8 cellular contexts compared by ENCODE assay signal in genomic region chr14:77026930-77027537, GRCh38. TPM values are rescaled to one million over a fixed set of nuclear protein-coding genes. Genes with fewer than 3 reads are reported as not detected.
DNase-seq lines count a peak whose midpoint lies in the region; ATAC-seq and TF ChIP-seq lines count a peak whose summit lies in the region.

No MANE protein-coding gene starts in this region.

- no peak for TF ChIP-seq EP300 in stomach (IDR thresholded peaks at IDR 0.05)

- peak overlapping the region; percentile 96 for H3K27ac ChIP-seq in HUES48 (ENCODE audit: low read depth, low read length)
- peak overlapping the region; percentile 100 for H3K27ac ChIP-seq in VCaP
- H3K27ac ChIP-seq in right lobe of liver = peak overlapping the region; percentile 100
- H3K27ac ChIP-seq in stomach = peak overlapping the region; percentile 98 to 100 (median 100)

- intact Hi-C loops in right lobe of liver (cut with DNase I) (loop anchor here in 1 of 2 donors (10.0 kb wide), 1 partner anchor 72 kb away; no protein-coding TSS in a partner anchor), stomach (cut with DNase I; ENCODE audit: low total_unique reads) (no loop called here), sciatic nerve (cut with DNase I) (loop anchor here (5.0 to 10.0 kb wide), 2 partner anchors 75 to 112 kb away; no protein-coding TSS in a partner anchor)

- H3K9me3 ChIP-seq in HUES48 (ENCODE audit: control insufficient read depth, insufficient read depth, low read length) (no peaks in the 10 kb centered on the region), right lobe of liver (no peaks in the 10 kb centered on the region), stomach (no peaks in the 10 kb centered on the region)

- peak in 1 of 4 donors; percentile 15 for ATAC-seq in right lobe of liver
- no peak for ATAC-seq in sciatic nerve

- H3K36me3 ChIP-seq in HUES48 (ENCODE audit: control insufficient read depth, insufficient read depth, low read length) (peaks cover 13% of the 10 kb centered on the region), right lobe of liver (no peaks in the 10 kb centered on the region), stomach (peaks cover 7 to 20% (median 16%) of the 10 kb centered on the region in 4 donors)

- TF ChIP-seq POLR2A in right lobe of liver (IDR thresholded peaks at IDR 0.05) (no peak), stomach (IDR thresholded peaks at IDR 0.05) (no peak)

- no peak for TF ChIP-seq CTCF in VCaP (conservative IDR thresholded peaks at IDR 0.05)
- TF ChIP-seq CTCF in choroid plexus epithelial cell (conservative IDR thresholded peaks at IDR 0.05; ENCODE audit: low read depth, low read length) = no peak
- peak in 1 of 4 donors; percentile 8 for TF ChIP-seq CTCF in right lobe of liver (IDR thresholded peaks at IDR 0.05)
- peak in 2 of 7 experiments; percentile 5 to 14 for TF ChIP-seq CTCF in stomach (IDR thresholded peaks at IDR 0.05)

- H3K27me3 ChIP-seq in HUES48 (ENCODE audit: control insufficient read depth, insufficient read depth, low read length) = no peaks in the 10 kb centered on the region
- H3K27me3 ChIP-seq in right lobe of liver = no peaks in the 10 kb centered on the region
- no peaks in the 10 kb centered on the region for H3K27me3 ChIP-seq in stomach

- WGBS in right lobe of liver (ENCODE audit: insufficient coverage, low coverage, low lambda C conversion rate, missing lambda C conversion rate) = 9% methylated on average over 9 of the region's 65 CpGs
- WGBS in stomach, 5 donors = 0 to 2% (median 1%) methylated on average over 11 to 65 of the region's 65 CpGs

- H3K4me1 ChIP-seq in HUES48 (ENCODE audit: control insufficient read depth, insufficient read depth, low read length) = peaks cover 52% of the 10 kb centered on the region
- peaks cover 0 to 63% (median 29%) of the 10 kb centered on the region in 4 donors for H3K4me1 ChIP-seq in right lobe of liver
- H3K4me1 ChIP-seq in stomach = peaks cover 70 to 80% (median 76%) of the 10 kb centered on the region in 4 donors

- peak overlapping the region; percentile 54; the same call in 1 of the 2 replicates for H3K9ac ChIP-seq in HUES48 (ENCODE audit: low read depth, low read length)

- peak overlapping the region; percentile 84 for H3K4me3 ChIP-seq in HUES48 (ENCODE audit: low read depth, low read length)
- peak overlapping the region; percentile 83 for H3K4me3 ChIP-seq in choroid plexus epithelial cell (ENCODE audit: low read depth, low read length)
- H3K4me3 ChIP-seq in right lobe of liver = peak overlapping the region; percentile 64 to 92 (median 73)
- peak overlapping the region; percentile 71 to 86 (median 80) for H3K4me3 ChIP-seq in stomach

- DNase-seq in stimulated activated CD4-positive, alpha-beta T cell treated with anti-CD3 and anti-CD28 coated beads, Interleukin-12 subunit alpha, Interleukin-12 subunit beta, amount 100 ng/mL, for 4 hours = peak; percentile 54
- no peak for DNase-seq in stimulated activated CD4-positive, alpha-beta T cell treated with anti-CD3 and anti-CD28 coated beads, Interleukin-2, amount 100 ng/mL, for 48 hours
- peak; percentile 84 for DNase-seq in choroid plexus epithelial cell (ENCODE audit: low read depth)
- peak in 2 of 3 donors; percentile 46 to 64 for DNase-seq in right lobe of liver
- DNase-seq in stomach = peak; percentile 54
- DNase-seq in sciatic nerve (ENCODE audit: low spot score) = no peak

RNA-seq across cellular contexts. Expression of gene IRF2BPL, which starts 1.5 kb away (rescaled TPM):
- total RNA-seq in right lobe of liver (10 to 100 TPM; 11.7 to 18.1 (median 13.7) TPM), stomach (10 to 100 TPM in 4 of 5 donors, 1 to 10 TPM in 1; 5.3 to 43.6 (median 28.4) TPM), sciatic nerve (59.6 TPM)
- polyA plus RNA-seq in stomach = 10 to 100 TPM in 2 of 3 donors, 1 to 10 TPM in 1; 8.5 to 17.7 (median 10.5) TPM

Comparison
In these comparisons a context has a peak if more than half of its experiments do, and no peak if none do; other contexts are left out.
1. DNase-seq: peak in stimulated activated CD4-positive, alpha-beta T cell treated with anti-CD3 and anti-CD28 coated beads, Interleukin-12 subunit alpha, Interleukin-12 subunit beta, amount 100 ng/mL, for 4 hours (single experiment), choroid plexus epithelial cell (single experiment), right lobe of liver (2 of 3) and stomach (single experiment); none in stimulated activated CD4-positive, alpha-beta T cell treated with anti-CD3 and anti-CD28 coated beads, Interleukin-2, amount 100 ng/mL, for 48 hours (0 of 2) and sciatic nerve (single experiment).
2. Peak in every context shown above with its lines, with median percentiles within 50 percentile points of each other: H3K27ac ChIP-seq and H3K4me3 ChIP-seq.